In genomic region chr17:77746901-77747620, GRCh38 we compare ENCODE assay signal across 2 cellular contexts.
A peak's percentile ranks its signal among the peaks of the same experiment; 100 is the strongest.
TF ChIP-seq lines count a peak whose summit lies in the region.

No MANE protein-coding gene starts in this region.

TF ChIP-seq in H1, 55 proteins besides CTCF, POLR2A, EP300 and RAD21 (continued from another document):
- TF ChIP-seq, protein P1, sequence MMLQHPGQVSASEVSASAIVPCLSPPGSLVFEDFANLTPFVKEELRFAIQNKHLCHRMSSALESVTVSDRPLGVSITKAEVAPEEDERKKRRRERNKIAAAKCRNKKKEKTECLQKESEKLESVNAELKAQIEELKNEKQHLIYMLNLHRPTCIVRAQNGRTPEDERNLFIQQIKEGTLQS (IDR thresholded peaks at IDR 0.05; ENCODE audit: insufficient read depth, low read depth, low read length) = no peak
- TF ChIP-seq RXRA (IDR thresholded peaks at IDR 0.05; ENCODE audit: insufficient read depth, low read depth, low read length) = no peak
- TF ChIP-seq RFX5 (IDR thresholded peaks at IDR 0.05; ENCODE audit: borderline replicate concordance, low read depth, low read length) = no peak
- TF ChIP-seq GABPA (IDR thresholded peaks at IDR 0.05; ENCODE audit: borderline replicate concordance, insufficient read depth, low read length) = no peak
- TF ChIP-seq HDAC6 (IDR thresholded peaks at IDR 0.05; ENCODE audit: low read depth, low read length) = no peak
- no peak for TF ChIP-seq PHF8 (conservative IDR thresholded peaks at IDR 0.05; ENCODE audit: low read depth, low read length)
- TF ChIP-seq YY1 (IDR thresholded peaks at IDR 0.05; ENCODE audit: low read depth, low read length) = no peak
- no peak for TF ChIP-seq USF2 (IDR thresholded peaks at IDR 0.05; ENCODE audit: low read length)
- TF ChIP-seq CHD1 (IDR thresholded peaks at IDR 0.05; ENCODE audit: low read depth, low read length) = no peak
- TF ChIP-seq ZNF274 (IDR thresholded peaks at IDR 0.05; ENCODE audit: borderline replicate concordance, extremely low read depth, low read length) = no peak
- TF ChIP-seq SAP30 (IDR thresholded peaks at IDR 0.05; ENCODE audit: insufficient read depth, insufficient replicate concordance, low read length) = no peak
- no peak for TF ChIP-seq CBX5 (IDR thresholded peaks at IDR 0.05; ENCODE audit: low read depth, low read length)
- TF ChIP-seq BACH1 (IDR thresholded peaks at IDR 0.05; ENCODE audit: low read length) = no peak

TF ChIP-seq in neural cell, 6 proteins besides CTCF, POLR2A, EP300 and RAD21 (continued from another document):
- TF ChIP-seq, protein P2, sequence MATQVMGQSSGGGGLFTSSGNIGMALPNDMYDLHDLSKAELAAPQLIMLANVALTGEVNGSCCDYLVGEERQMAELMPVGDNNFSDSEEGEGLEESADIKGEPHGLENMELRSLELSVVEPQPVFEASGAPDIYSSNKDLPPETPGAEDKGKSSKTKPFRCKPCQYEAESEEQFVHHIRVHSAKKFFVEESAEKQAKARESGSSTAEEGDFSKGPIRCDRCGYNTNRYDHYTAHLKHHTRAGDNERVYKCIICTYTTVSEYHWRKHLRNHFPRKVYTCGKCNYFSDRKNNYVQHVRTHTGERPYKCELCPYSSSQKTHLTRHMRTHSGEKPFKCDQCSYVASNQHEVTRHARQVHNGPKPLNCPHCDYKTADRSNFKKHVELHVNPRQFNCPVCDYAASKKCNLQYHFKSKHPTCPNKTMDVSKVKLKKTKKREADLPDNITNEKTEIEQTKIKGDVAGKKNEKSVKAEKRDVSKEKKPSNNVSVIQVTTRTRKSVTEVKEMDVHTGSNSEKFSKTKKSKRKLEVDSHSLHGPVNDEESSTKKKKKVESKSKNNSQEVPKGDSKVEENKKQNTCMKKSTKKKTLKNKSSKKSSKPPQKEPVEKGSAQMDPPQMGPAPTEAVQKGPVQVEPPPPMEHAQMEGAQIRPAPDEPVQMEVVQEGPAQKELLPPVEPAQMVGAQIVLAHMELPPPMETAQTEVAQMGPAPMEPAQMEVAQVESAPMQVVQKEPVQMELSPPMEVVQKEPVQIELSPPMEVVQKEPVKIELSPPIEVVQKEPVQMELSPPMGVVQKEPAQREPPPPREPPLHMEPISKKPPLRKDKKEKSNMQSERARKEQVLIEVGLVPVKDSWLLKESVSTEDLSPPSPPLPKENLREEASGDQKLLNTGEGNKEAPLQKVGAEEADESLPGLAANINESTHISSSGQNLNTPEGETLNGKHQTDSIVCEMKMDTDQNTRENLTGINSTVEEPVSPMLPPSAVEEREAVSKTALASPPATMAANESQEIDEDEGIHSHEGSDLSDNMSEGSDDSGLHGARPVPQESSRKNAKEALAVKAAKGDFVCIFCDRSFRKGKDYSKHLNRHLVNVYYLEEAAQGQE (IDR thresholded peaks at IDR 0.05; ENCODE audit: borderline replicate concordance) = peak; percentile 26
- TF ChIP-seq MXI1 (conservative IDR thresholded peaks at IDR 0.05; ENCODE audit: poor library complexity, severe bottlenecking) (no peak), EZH2 (IDR thresholded peaks at IDR 0.05; ENCODE audit: borderline replicate concordance, insufficient read depth, low read length, poor library complexity, severe bottlenecking) (no peak)
TF ChIP-seq in neural cell: peak in this region for 2.
